In the genomic region with DNA sequence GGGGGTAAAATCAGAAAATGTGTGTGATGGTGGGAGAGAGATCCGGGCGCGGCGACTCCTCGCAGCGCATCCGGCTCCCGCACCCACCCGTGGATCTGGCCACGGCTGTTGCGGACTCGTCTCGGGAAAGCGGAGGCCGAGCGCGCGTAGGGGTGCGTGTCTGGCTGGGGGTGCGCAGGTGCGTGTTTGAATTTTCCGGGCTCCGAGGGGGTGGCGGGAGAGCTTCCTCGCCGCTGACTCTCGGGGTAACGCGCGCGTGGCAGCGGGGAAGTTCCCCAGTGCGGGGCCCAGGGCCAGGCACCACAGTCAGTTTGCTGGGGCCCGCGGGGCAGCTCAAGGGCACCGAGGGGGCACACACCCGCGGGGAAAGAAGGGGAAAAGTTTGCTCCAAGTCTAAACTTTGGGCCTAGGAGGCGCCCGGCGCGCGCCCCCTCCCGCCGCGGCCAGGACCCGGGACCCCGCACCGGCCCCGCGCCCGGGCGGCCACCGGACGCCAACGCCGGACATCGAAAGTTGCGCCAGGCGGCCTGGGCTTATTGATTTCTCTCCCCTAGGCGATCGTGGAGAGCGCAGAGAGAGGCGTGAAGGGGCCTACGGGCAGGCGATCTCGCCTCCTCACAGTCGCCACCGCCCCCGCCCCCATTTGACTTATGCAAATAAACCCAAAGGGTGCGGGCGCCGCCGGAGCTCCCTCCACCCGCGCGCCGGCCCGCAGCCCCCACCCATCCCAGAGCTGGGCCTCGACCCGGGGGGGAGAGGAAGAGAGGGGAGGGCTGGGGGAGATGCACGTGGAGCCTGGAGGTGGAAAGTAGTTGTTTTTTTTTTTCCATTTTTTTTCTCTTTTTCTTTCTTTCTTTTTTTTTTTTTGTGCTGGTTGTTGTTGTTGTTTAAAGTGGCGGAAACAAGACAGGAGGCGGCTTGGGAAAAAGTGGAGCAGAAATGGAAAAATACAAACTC, we compare ENCODE assay signal across 8 cellular contexts. TPM values are rescaled to one million over a fixed set of nuclear protein-coding genes. Genes with fewer than 3 reads are reported as not detected.
DNase-seq lines count a peak whose midpoint lies in the region; ATAC-seq, FAIRE-seq and TF ChIP-seq lines count a peak whose summit lies in the region.

No MANE protein-coding gene starts in this region.

- H3K36me3 ChIP-seq in H1 (ENCODE audit: control insufficient read depth in 2 of 4, insufficient read depth in 4 of 4, low read length in 3 of 4): no peaks in the 10 kb centered on the region
- H3K36me3 ChIP-seq in mesodermal cell (ENCODE audit: control insufficient read depth, insufficient read depth, low read length): no peaks in the 10 kb centered on the region

- H3K18ac ChIP-seq in H1 (ENCODE audit: extremely low read depth, low read length): peak overlapping the region; percentile 95

- FAIRE-seq in H1 (lab: Jason Lieb, UNC): no peak

- H2AFZ ChIP-seq in H1 (ENCODE audit: low read length): no peak overlapping the region

- H3K4me1 ChIP-seq in H1 (replicated peaks in 1 of 4; ENCODE audit: control insufficient read depth in 3 of 4, insufficient read depth in 4 of 4, low read length in 3 of 4): peaks cover 0 to 3% (median 1%) of the 10 kb centered on the region in 4 experiments; a peak in 4 of 7 replicates
- H3K4me1 ChIP-seq in mesodermal cell (ENCODE audit: control insufficient read depth, insufficient read depth, low read length, poor library complexity, severe bottlenecking): peaks cover 15% of the 10 kb centered on the region

- H4K91ac ChIP-seq in H1 (replicated peaks; ENCODE audit: insufficient read length, low read length): peak overlapping the region; percentile 62

- peak overlapping the region; percentile 75 for H3K27ac ChIP-seq in H1 (ENCODE audit: low read depth, low read length)
- H3K27ac ChIP-seq in mesodermal cell (ENCODE audit: low read depth, low read length, severe bottlenecking): peak overlapping the region; percentile 77

- H2BK120ac ChIP-seq in H1 (replicated peaks; ENCODE audit: low read depth, low read length): no peak overlapping the region

- CTCF ChIA-PET in activated CD8-positive, alpha-beta T cell treated with anti-CD3 and anti-CD28 coated beads, Interleukin-2, amount 10 ng/mL, durations not matched to agents 7 days and 5 days (lab: Charles Lee): interaction anchor here (1.0 to 3.3 kb wide), 6 partner anchors 98 to 520 kb away, joined by 3 to 14 read pairs (median 3); no protein-coding TSS in a partner anchor
- CTCF ChIA-PET in H1 (lab: Charles Lee; ENCODE audit: partially characterized antibody): interaction anchor here (0.7 to 1.3 kb wide), 5 partner anchors 17 to 430 kb away, joined by 3 read pairs; no protein-coding TSS in a partner anchor

- DNase-seq in NCI-H1105 treated with DMSO at 0.1 percent for 48 hours (lab: John Stamatoyannopoulos, UW): peak; percentile 12
- DNase-seq in NCI-H1105 (lab: John Stamatoyannopoulos, UW): no peak
- peak; percentile 46 for DNase-seq in NCI-H2171 treated with DMSO at 0.1 percent for 48 hours (lab: John Stamatoyannopoulos, UW)
- peak; percentile 66 for DNase-seq in activated CD8-positive, alpha-beta T cell treated with anti-CD3 and anti-CD28 coated beads, Interleukin-2, amount 10 ng/mL, durations not matched to agents 7 days and 5 days
- DNase-seq in H1 (ENCODE audit: low read depth in 1 of 2, low spot score in 2 of 2): peak in 1 of 2 experiments; percentile 77
- DNase-seq in stimulated activated CD8-positive, alpha-beta memory T cell treated with anti-CD3 and anti-CD28 coated beads, Interleukin-15, amount 100 ng/mL, for 24 hours (ENCODE audit: low read depth): peak; percentile 40

- peaks cover 2% of the 10 kb centered on the region for H3K36me3 Mint-ChIP-seq in activated CD8-positive, alpha-beta T cell treated with anti-CD3 and anti-CD28 coated beads, Interleukin-2, amount 10 ng/mL, durations not matched to agents 7 days and 5 days (ENCODE audit: low read depth)

- H2BK15ac ChIP-seq in H1 (ENCODE audit: low read length): peak overlapping the region; percentile 72; the same call in 1 of the 2 replicates

- peaks cover 42% of the 10 kb centered on the region for H3K4me1 Mint-ChIP-seq in activated CD8-positive, alpha-beta T cell treated with anti-CD3 and anti-CD28 coated beads, Interleukin-2, amount 10 ng/mL, durations not matched to agents 7 days and 5 days (ENCODE audit: low read depth)

- H4K20me1 ChIP-seq in H1 (replicated peaks in 1 of 2; ENCODE audit: control insufficient read depth in 1 of 2, insufficient read depth in 2 of 2, low read length in 2 of 2): peaks cover 0 to 3% of the 10 kb centered on the region in 2 experiments

- TF ChIP-seq CTCF in H1 (IDR thresholded peaks at IDR 0.05; ENCODE audit: control extremely low read depth in 1 of 3, insufficient read depth in 1 of 3, low read depth in 1 of 3, low read length in 3 of 3): no peak

- H3K9me3 Mint-ChIP-seq in activated CD8-positive, alpha-beta T cell treated with anti-CD3 and anti-CD28 coated beads, Interleukin-2, amount 10 ng/mL, durations not matched to agents 7 days and 5 days (ENCODE audit: insufficient read depth): no peaks in the 10 kb centered on the region

- ATAC-seq in activated CD8-positive, alpha-beta T cell treated with anti-CD3 and anti-CD28 coated beads, Interleukin-2, amount 10 ng/mL, durations not matched to agents 7 days and 5 days: peak; percentile 46
- no peak for ATAC-seq in HG03045 (IDR thresholded peaks at IDR 0.05; ENCODE audit: unreplicated experiment)

- no peak overlapping the region for H2BK20ac ChIP-seq in H1 (ENCODE audit: low read length)

- H3K27ac Mint-ChIP-seq in activated CD8-positive, alpha-beta T cell treated with anti-CD3 and anti-CD28 coated beads, Interleukin-2, amount 10 ng/mL, durations not matched to agents 7 days and 5 days: peak overlapping the region; percentile 89

- no peak overlapping the region for H3K23ac ChIP-seq in H1 (ENCODE audit: insufficient read length)

- H3K4ac ChIP-seq in H1 (replicated peaks; ENCODE audit: insufficient read length, low read depth, low read length): no peak overlapping the region

- H2BK5ac ChIP-seq in H1 (ENCODE audit: low read depth, low read length): no peak overlapping the region

- no peak overlapping the region; the same call in 1 of the 2 replicates for H2BK12ac ChIP-seq in H1 (ENCODE audit: low read depth, low read length)

- H3K9me3 ChIP-seq in H1 (ENCODE audit: insufficient read depth in 2 of 2, low read depth in 1 of 2, low read length in 1 of 2) (no peaks in the 10 kb centered on the region), mesodermal cell (ENCODE audit: control insufficient read depth, low read length) (no peaks in the 10 kb centered on the region)

- no peak for TF ChIP-seq RAD21 in H1 (IDR thresholded peaks at IDR 0.05 in 1 of 2, conservative IDR thresholded peaks at IDR 0.05 in 1 of 2; ENCODE audit: low read depth in 2 of 2, low read length in 2 of 2)

- H2AK5ac ChIP-seq in H1 (ENCODE audit: low read depth, low read length): no peak overlapping the region

- H3K4me3 ChIP-seq in H1 (ENCODE audit: extremely low read depth in 1 of 4, insufficient read depth in 2 of 4, low read depth in 3 of 4, low read length in 4 of 4): peak overlapping the region; percentile 65 to 87 (median 76)
- peak overlapping the region; percentile 69 for H3K4me3 ChIP-seq in mesodermal cell (ENCODE audit: extremely low read depth, insufficient read depth, low read length, poor library complexity, severe bottlenecking)

- H3K79me1 ChIP-seq in H1 (ENCODE audit: low read depth, low read length): no peaks in the 10 kb centered on the region

- H4K8ac ChIP-seq in H1 (ENCODE audit: extremely low read depth, insufficient read depth, low read length): peak overlapping the region; percentile 97

- POLR2A ChIA-PET in activated CD8-positive, alpha-beta T cell treated with anti-CD3 and anti-CD28 coated beads, Interleukin-2, amount 10 ng/mL, durations not matched to agents 7 days and 5 days (lab: Charles Lee): interaction anchor here (0.6 to 3.4 kb wide), 21 partner anchors 87 to 626 kb away, joined by 3 to 27 read pairs (median 3); no protein-coding TSS in a partner anchor
- POLR2A ChIA-PET in H1 (lab: Charles Lee; ENCODE audit: partially characterized antibody): interaction anchor here (0.6 to 2.4 kb wide), 10 partner anchors 10 to 962 kb away, joined by 3 to 5 read pairs (median 3); no protein-coding TSS in a partner anchor

- H3K4me3 Mint-ChIP-seq in activated CD8-positive, alpha-beta T cell treated with anti-CD3 and anti-CD28 coated beads, Interleukin-2, amount 10 ng/mL, durations not matched to agents 7 days and 5 days: peak overlapping the region; percentile 85

- no peak for TF ChIP-seq EP300 in H1 (IDR thresholded peaks at IDR 0.05; ENCODE audit: borderline replicate concordance in 1 of 2, low read depth in 2 of 2, low read length in 2 of 2)

- 3% methylated on average over 40 of the region's 84 CpGs; no CpG with 5 or more reads in 1 of the 2 experiments for WGBS in H1 (ENCODE audit: extremely low coverage in 1 of 2, insufficient coverage in 1 of 2, insufficient read length in 1 of 2, insufficient replicate concordance in 2 of 2, low coverage in 1 of 2, low lambda C conversion rate in 2 of 2, missing lambda C conversion rate in 1 of 2), 2 experiments
- WGBS in mesodermal cell (ENCODE audit: insufficient coverage in 2 of 2), 2 experiments: 0 to 1% methylated on average over 42 to 53 of the region's 84 CpGs

- H3K79me2 ChIP-seq in H1 (ENCODE audit: control insufficient read depth in 1 of 2, insufficient read depth in 2 of 2, low read length in 2 of 2): no peaks in the 10 kb centered on the region

- H3K9ac ChIP-seq in H1 (replicated peaks in 1 of 4; ENCODE audit: extremely low read depth in 1 of 4, low read depth in 3 of 4, low read length in 3 of 4): peak overlapping the region; percentile 46 to 91 (median 70)

- H3K23me2 ChIP-seq in H1 (ENCODE audit: low read depth, low read length): peaks cover 25% of the 10 kb centered on the region

- no peak for TF ChIP-seq POLR2A in H1 (IDR thresholded peaks at IDR 0.05; ENCODE audit: control extremely low read depth in 1 of 2, low read depth in 2 of 2, low read length in 2 of 2)

- H3K27me3 Mint-ChIP-seq in activated CD8-positive, alpha-beta T cell treated with anti-CD3 and anti-CD28 coated beads, Interleukin-2, amount 10 ng/mL, durations not matched to agents 7 days and 5 days (ENCODE audit: low read depth): no peaks in the 10 kb centered on the region

- no peak overlapping the region for H3K14ac ChIP-seq in H1 (ENCODE audit: insufficient read length)

- peak overlapping the region; percentile 25 for H4K5ac ChIP-seq in H1 (ENCODE audit: insufficient read length, low read depth, low read length)

- H3K27me3 ChIP-seq in H1 (replicated peaks in 1 of 4; ENCODE audit: control insufficient read depth in 3 of 4, extremely low read depth in 1 of 4, insufficient read depth in 3 of 4, low read length in 3 of 4): peaks cover 0 to 19% (median 10%) of the 10 kb centered on the region in 4 experiments; a peak in 5 of 7 replicates

- H3K4me2 ChIP-seq in H1 (ENCODE audit: insufficient read depth in 1 of 2, low read depth in 2 of 2, low read length in 2 of 2): peak overlapping the region; percentile 92 to 95

- peak overlapping the region; percentile 67 for H3K56ac ChIP-seq in H1 (replicated peaks; ENCODE audit: insufficient read length, low read depth, low read length)

RNA-seq across cellular contexts. Expression of a gene that starts 0.6 kb away (rescaled TPM):
- total RNA-seq in activated CD8-positive, alpha-beta T cell treated with anti-CD3 and anti-CD28 coated beads, Interleukin-2, amount 10 ng/mL, durations not matched to agents 7 days and 5 days: 100 to 1,000 TPM; 120 to 122 TPM
- 24.6 and 25.4 TPM in 2 replicates for total RNA-seq in H1 (2021; fragmentation: NEBNext Ultra II Directional; extraction: Animal tissue kit (Norgen Biotek cat#: 25700))
- 11.6 and 13.9 TPM in 2 replicates for polyA plus RNA-seq in H1 (2011; rRNA removed)
- 11.7 TPM for polyA plus RNA-seq in H1 (2011; cell fraction: cytosol; rRNA removed)
- 29.3 TPM for polyA plus RNA-seq in H1 (2011; cell fraction: nucleus; rRNA removed)
- 13.6 to 16.2 TPM (median 15.2 TPM) in 4 replicates for polyA plus RNA-seq in H1 (2012, experiment 1 of 2)
- 1.6 TPM for polyA plus RNA-seq in H1 (2012, experiment 2 of 2)
- polyA plus RNA-seq in H1 (2013, experiment 1 of 2): 23.2 TPM
- 20.2 TPM for polyA plus RNA-seq in H1 (2013, experiment 2 of 2)
- 80.5 and 88.9 TPM in 2 replicates for polyA minus RNA-seq in H1 (2011; rRNA and poly(A)+ RNA removed)
- 37.4 TPM for polyA minus RNA-seq in H1 (2011; cell fraction: cytosol; rRNA and poly(A)+ RNA removed)
- polyA minus RNA-seq in H1 (2011; cell fraction: nucleus; rRNA and poly(A)+ RNA removed): 242 TPM
- polyA plus RNA-seq in mesodermal cell (2013, experiment 1 of 2): 24.2 TPM
- 21.8 TPM for polyA plus RNA-seq in mesodermal cell (2013, experiment 2 of 2)
